ENCODE assay signal across 1 cellular context in the genomic region with DNA sequence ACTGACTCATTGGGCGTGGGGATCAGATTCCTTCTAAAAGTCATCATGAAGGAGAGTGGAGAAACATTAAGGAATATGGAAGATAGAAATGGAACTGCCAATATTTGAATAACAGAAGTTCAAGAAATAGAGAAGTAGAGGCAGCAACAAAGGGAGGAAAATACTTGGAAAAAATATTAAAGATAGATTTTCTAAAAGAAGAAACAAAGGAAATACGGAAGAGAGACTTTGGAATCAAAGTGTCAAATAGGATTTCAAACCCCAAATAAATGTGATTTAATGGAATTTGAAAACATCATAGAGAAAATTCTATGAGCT.
TF ChIP-seq lines count a peak whose summit lies in the region.

No MANE protein-coding gene starts in this region.

TF ChIP-seq in IMR-90, 13 proteins besides CTCF, POLR2A, EP300 and RAD21:
- no peak for TF ChIP-seq MXI1 (IDR thresholded peaks at IDR 0.05; ENCODE audit: borderline replicate concordance, low read depth, low read length)
- TF ChIP-seq MAFK (IDR thresholded peaks at IDR 0.05; ENCODE audit: low read depth, low read length): no peak
- no peak for TF ChIP-seq NFE2L2 (IDR thresholded peaks at IDR 0.05; ENCODE audit: low read depth, low read length)
- TF ChIP-seq SMC3 (IDR thresholded peaks at IDR 0.05; ENCODE audit: low read depth, low read length): no peak
- TF ChIP-seq CHD1 (IDR thresholded peaks at IDR 0.05; ENCODE audit: low read depth, low read length): no peak
